ENCODE assay signal across 1 cellular context in the genomic region with DNA sequence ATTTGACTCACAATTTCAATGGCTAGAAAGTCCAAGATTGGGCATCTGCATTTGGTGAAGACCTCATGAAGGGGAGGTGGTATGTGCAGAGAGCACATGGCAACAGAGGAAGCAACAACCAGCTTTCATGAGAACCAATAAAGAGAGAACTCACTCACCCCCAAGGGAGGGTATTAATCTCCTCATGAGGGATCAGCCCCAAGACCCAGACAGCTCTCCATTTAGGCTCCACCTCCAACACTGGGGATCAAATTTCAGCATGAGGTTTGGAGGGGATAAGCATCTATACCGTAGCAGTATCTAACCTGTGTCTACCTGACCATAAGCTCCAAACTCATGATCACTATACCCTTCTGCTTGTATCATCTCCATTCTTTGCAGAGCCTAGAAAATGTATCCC.
A peak's percentile ranks its signal among the peaks of the same experiment; 100 is the strongest.
TF ChIP-seq lines count a peak whose summit lies in the region.

No MANE protein-coding gene starts in this region.

TF ChIP-seq in HepG2, 621 proteins besides CTCF, POLR2A, EP300 and RAD21:
- TF ChIP-seq, protein P1, sequence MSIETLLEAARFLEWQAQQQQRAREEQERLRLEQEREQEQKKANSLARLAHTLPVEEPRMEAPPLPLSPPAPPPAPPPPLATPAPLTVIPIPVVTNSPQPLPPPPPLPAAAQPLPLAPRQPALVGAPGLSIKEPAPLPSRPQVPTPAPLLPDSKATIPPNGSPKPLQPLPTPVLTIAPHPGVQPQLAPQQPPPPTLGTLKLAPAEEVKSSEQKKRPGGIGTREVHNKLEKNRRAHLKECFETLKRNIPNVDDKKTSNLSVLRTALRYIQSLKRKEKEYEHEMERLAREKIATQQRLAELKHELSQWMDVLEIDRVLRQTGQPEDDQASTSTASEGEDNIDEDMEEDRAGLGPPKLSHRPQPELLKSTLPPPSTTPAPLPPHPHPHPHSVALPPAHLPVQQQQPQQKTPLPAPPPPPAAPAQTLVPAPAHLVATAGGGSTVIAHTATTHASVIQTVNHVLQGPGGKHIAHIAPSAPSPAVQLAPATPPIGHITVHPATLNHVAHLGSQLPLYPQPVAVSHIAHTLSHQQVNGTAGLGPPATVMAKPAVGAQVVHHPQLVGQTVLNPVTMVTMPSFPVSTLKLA (IDR thresholded peaks at IDR 0.05): peak; percentile 47
- no peak for TF ChIP-seq ZNF558 (CRISPR knock-in tag; IDR thresholded peaks at IDR 0.05; ENCODE audit: borderline replicate concordance)
